In genomic region chr6:113762611-113763010, GRCh38 we compare ENCODE assay signal across 23 cellular contexts.
A peak's percentile ranks its signal among the peaks of the same experiment; 100 is the strongest.
DNase-seq lines count a peak whose midpoint lies in the region; FAIRE-seq and TF ChIP-seq lines count a peak whose summit lies in the region.
"Had no signal": no experiment of that assay in that cellular context is flagged by ENCODE, and none has a peak within 500 bp of the region (broad histone marks: within the 10 kb centered on the region; RNA-seq: fewer than 3 reads in every experiment).

No MANE protein-coding gene starts in this region.

- WGBS in GM23248 (ENCODE audit: low coverage in 1 of 2, low lambda C conversion rate in 2 of 2, missing lambda C conversion rate in 2 of 2), 2 experiments = 34 to 41% methylated on average over 2 of the region's 2 CpGs
- WGBS in esophagus squamous epithelium, 2 donors = 50 to 71% methylated on average over 2 of the region's 2 CpGs
- WGBS in lower leg skin, 2 donors = 51 to 74% methylated on average over 2 of the region's 2 CpGs

- H3K9me2 ChIP-seq in GM23248 (ENCODE audit: insufficient read depth) (no peaks in the 10 kb centered on the region), Karpas-422 (replicated peaks; ENCODE audit: insufficient read depth, low read length) (no peaks in the 10 kb centered on the region)

- H3K4me1 ChIP-seq in GM23248 (ENCODE audit: insufficient read depth) = peaks cover 17% of the 10 kb centered on the region
- H3K4me1 ChIP-seq in keratinocyte (ENCODE audit: control insufficient read depth, extremely low read depth, insufficient read depth, low read length) = peaks cover 18% of the 10 kb centered on the region
- no peaks in the 10 kb centered on the region for H3K4me1 ChIP-seq in Karpas-422 (ENCODE audit: low read length)
- H3K4me1 ChIP-seq in esophagus squamous epithelium = peaks cover 0 to 11% (median 7%) of the 10 kb centered on the region in 3 donors
- H3K4me1 ChIP-seq: sigmoid colon had no signal

- peaks cover 9% of the 10 kb centered on the region for H3F3A ChIP-seq in GM23248 (ENCODE audit: insufficient read depth)

- H3K4me3 ChIP-seq in AG10803 (ENCODE audit: low read length) = no peak overlapping the region
- no peak overlapping the region for H3K4me3 ChIP-seq in GM23248
- H3K4me3 ChIP-seq in cardiac fibroblast (replicated peaks in 1 of 2; ENCODE audit: low read depth in 2 of 2, low read length in 2 of 2) = no peak overlapping the region
- no peak overlapping the region for H3K4me3 ChIP-seq in keratinocyte (ENCODE audit: control insufficient read depth in 2 of 3, extremely low read depth in 1 of 3, insufficient read depth in 2 of 3, low read depth in 1 of 3, low read length in 3 of 3)
- H3K4me3 ChIP-seq in Karpas-422 (ENCODE audit: low read length) = no peak overlapping the region
- H3K4me3 ChIP-seq in esophagus squamous epithelium = no peak overlapping the region
- H3K4me3 ChIP-seq in lower leg skin (ENCODE audit: low read depth, poor library complexity, severe bottlenecking) = no peak overlapping the region
- H3K4me3 ChIP-seq: esophagus muscularis mucosa, sigmoid colon had no signal

- H3K36me3 ChIP-seq in GM23248 (ENCODE audit: low read depth) (no peaks in the 10 kb centered on the region), keratinocyte (ENCODE audit: control insufficient read depth in 2 of 2, extremely low read depth in 1 of 2, insufficient read depth in 2 of 2, low read length in 2 of 2) (no peaks in the 10 kb centered on the region), Karpas-422 (ENCODE audit: insufficient read depth, low read length) (no peaks in the 10 kb centered on the region), esophagus squamous epithelium (no peaks in the 10 kb centered on the region)
- H3K36me3 ChIP-seq: esophagus muscularis mucosa, sigmoid colon had no signal

- H3K9me3 ChIP-seq in GM23248 (ENCODE audit: low read depth) (no peaks in the 10 kb centered on the region), keratinocyte (ENCODE audit: control insufficient read depth, low read depth, low read length) (no peaks in the 10 kb centered on the region), Karpas-422 (ENCODE audit: low read length) (no peaks in the 10 kb centered on the region), esophagus squamous epithelium (no peaks in the 10 kb centered on the region)
- H3K9me3 ChIP-seq: esophagus muscularis mucosa, sigmoid colon had no signal

- in situ Hi-C loops in GM23248 (cut with MboI) = no loop called here

- H2AFZ ChIP-seq in GM23248 = 0 out of 2 replicates have a peak overlapping the region, but pooled peaks have one; percentile 49
- H2AFZ ChIP-seq in keratinocyte (ENCODE audit: control insufficient read depth, low read length) = no peak overlapping the region
- H2AFZ ChIP-seq in Karpas-422 (ENCODE audit: low read length) = no peak overlapping the region

- dilution Hi-C loops in keratinocyte (cut with MboI; ENCODE audit: extremely low pct_ligation_motif_present, low sequenced_read_pairs) = no loop called here

- FAIRE-seq in keratinocyte (lab: Jason Lieb, UNC) = no peak
- FAIRE-seq: D721Med had no signal

- H3K9me1 ChIP-seq in keratinocyte (ENCODE audit: control insufficient read depth, extremely low read depth, insufficient read depth, low read length) = no peaks in the 10 kb centered on the region

- H3K4me2 ChIP-seq in GM23248 (ENCODE audit: unreplicated experiment) (no peak overlapping the region), keratinocyte (ENCODE audit: control insufficient read depth, extremely low read depth, insufficient read depth, low read depth, low read length) (no peak overlapping the region), Karpas-422 (ENCODE audit: low read depth, low read length, poor library complexity, severe bottlenecking) (no peak overlapping the region)
- H3K4me2 ChIP-seq: KMS-11 had no signal

- H4K20me1 ChIP-seq in GM23248 (ENCODE audit: insufficient read depth) (no peaks in the 10 kb centered on the region), keratinocyte (ENCODE audit: control insufficient read depth, extremely low read depth, insufficient read depth, low read length) (no peaks in the 10 kb centered on the region), Karpas-422 (ENCODE audit: insufficient read depth, low read depth, low read length) (no peaks in the 10 kb centered on the region)

- intact Hi-C loops in esophagus squamous epithelium (cut with DNase I) = no loop called here
- intact Hi-C loops in lower leg skin (cut with DNase I; ENCODE audit: low total_unique reads) = no loop called here

- TF ChIP-seq POLR2A in esophagus squamous epithelium (IDR thresholded peaks at IDR 0.05) = no peak
- no peak for TF ChIP-seq POLR2A in lower leg skin (IDR thresholded peaks at IDR 0.05)

- H3K27ac ChIP-seq in GM23248 (no peak overlapping the region), keratinocyte (ENCODE audit: control insufficient read depth, insufficient read depth, low read length) (peak overlapping the region; percentile 97), Karpas-422 (ENCODE audit: low read length) (no peak overlapping the region), esophagus squamous epithelium (peak overlapping the region in 1 of 4 donors; percentile 42)
- H3K27ac ChIP-seq: esophagus muscularis mucosa, KMS-11, sigmoid colon had no signal

- H3K9ac ChIP-seq in GM23248 = no peak overlapping the region
- H3K9ac ChIP-seq in keratinocyte (ENCODE audit: control insufficient read depth, extremely low read depth, insufficient read depth, low read length) = no peak overlapping the region
- no peak overlapping the region for H3K9ac ChIP-seq in Karpas-422 (ENCODE audit: low read length)
- H3K9ac ChIP-seq: KMS-11 had no signal

- DNase-seq in AG10803 (ENCODE audit: low read depth) (peak; percentile 17), GM23248 (no peak), cardiac fibroblast (ENCODE audit: low read depth in 2 of 2) (peak; percentile 40 to 46), keratinocyte (ENCODE audit: low read depth, low spot score) (no peak), Karpas-422 (no peak), esophagus squamous epithelium (lab: John Stamatoyannopoulos, UW) (no peak), lower leg skin (ENCODE audit: low spot score in 2 of 2) (no peak), ureter (ENCODE audit: low spot score) (no peak)
- DNase-seq: activated CD4-positive, alpha-beta T cell treated with anti-CD3 and anti-CD28 coated beads for 4 hours; activated naive CD4-positive, alpha-beta T cell treated with anti-CD3 and anti-CD28 coated beads, Interleukin-2, amount 50 U/mL, for 16 hours; anterior cingulate cortex; C1 segment of cervical spinal cord; H7; midbrain; natural killer cell; NCI-H1694 treated with DMSO at 0.1 percent for 48 hours; NCI-H748 treated with DMSO at 0.1 percent for 48 hours; SIG-M5; sigmoid colon; substantia nigra had no signal

- no peaks in the 10 kb centered on the region for H3K79me2 ChIP-seq in GM23248 (ENCODE audit: insufficient read depth)
- no peaks in the 10 kb centered on the region for H3K79me2 ChIP-seq in keratinocyte (ENCODE audit: control insufficient read depth, insufficient read depth, low read length)
- no peaks in the 10 kb centered on the region for H3K79me2 ChIP-seq in Karpas-422 (ENCODE audit: low read length)

- H3K27me3 ChIP-seq in GM23248 (replicated peaks; ENCODE audit: insufficient read depth) (no peaks in the 10 kb centered on the region), keratinocyte (ENCODE audit: control insufficient read depth, extremely low read depth, insufficient read depth, low read length) (no peaks in the 10 kb centered on the region), Karpas-422 (ENCODE audit: low read length) (no peaks in the 10 kb centered on the region), esophagus squamous epithelium (no peaks in the 10 kb centered on the region)
- H3K27me3 ChIP-seq: esophagus muscularis mucosa, sigmoid colon had no signal

- no peak for TF ChIP-seq CTCF in AG10803 (conservative IDR thresholded peaks at IDR 0.05; ENCODE audit: low read length)
- TF ChIP-seq CTCF in cardiac fibroblast (IDR thresholded peaks at IDR 0.05; ENCODE audit: low read depth, low read length) = no peak
- no peak for TF ChIP-seq CTCF in keratinocyte (optimal IDR thresholded peaks at IDR 0.05 in 1 of 3, IDR thresholded peaks at IDR 0.05 in 1 of 3, conservative IDR thresholded peaks at IDR 0.05 in 1 of 3; ENCODE audit: extremely low read depth in 1 of 3, insufficient read depth in 2 of 3, low read length in 3 of 3)
- no peak for TF ChIP-seq CTCF in esophagus squamous epithelium (IDR thresholded peaks at IDR 0.05)
- no peak for TF ChIP-seq CTCF in lower leg skin (IDR thresholded peaks at IDR 0.05)

Comparison
In these comparisons a context has a peak if more than half of its experiments do, and no peak if none do; other contexts are left out.
1. DNase-seq: peak in AG10803 (single experiment) and cardiac fibroblast (2 of 2); none in GM23248 (single experiment), keratinocyte (single experiment), Karpas-422 (single experiment), esophagus squamous epithelium (single experiment), lower leg skin (0 of 2) and ureter (single experiment).